Comparison of ENCODE assay signal across 14 cellular contexts in genomic region chr3:196997311-196997710, GRCh38.
"Had no signal": no experiment of that assay in that cellular context is flagged by ENCODE, and none has a peak within 500 bp of the region (broad histone marks: within the 10 kb centered on the region; RNA-seq: fewer than 3 reads in every experiment).

No MANE protein-coding gene starts in this region.

- H3K27ac ChIP-seq: ascending aorta, uterus had no signal

- DNase-seq: activated CD4-positive, alpha-beta T cell treated with anti-CD3 and anti-CD28 coated beads for 1 hour; activated CD4-positive, alpha-beta T cell treated with anti-CD3 and anti-CD28 coated beads, Interleukin-2, amount 50 U/mL, for 48 hours; activated gamma-delta T cell treated with Interleukin-2 at 50 U/mL for 16 hours; activated T-cell treated with anti-CD3 and anti-CD28 coated beads, Interleukin-2, amount 50 U/mL, for 72 hours; naive thymus-derived CD8-positive, alpha-beta T cell; occipital lobe; stimulated activated CD4-positive, alpha-beta T cell treated with anti-CD3 and anti-CD28 coated beads, Interleukin-15, amount 100 ng/mL, for 24 hours; stimulated activated CD4-positive, alpha-beta T cell treated with anti-CD3 and anti-CD28 coated beads, Interleukin-4, amount 100 ng/mL, for 24 hours; uterus had no signal

- H3K36me3 ChIP-seq: ascending aorta, prostate gland, uterus had no signal

- FAIRE-seq: colon had no signal

- ATAC-seq: activated T-cell treated with anti-CD3 and anti-CD28 coated beads, Interleukin-2, amount 50 U/mL, for 72 hours; left colon; mucosa of descending colon; naive thymus-derived CD8-positive, alpha-beta T cell had no signal

- H3K27me3 ChIP-seq: ascending aorta, uterus had no signal

- H3K4me1 ChIP-seq: prostate gland, uterus had no signal

- H3K4me3 ChIP-seq: ascending aorta, mucosa of descending colon, prostate gland, uterus had no signal

- H3K9me3 ChIP-seq: ascending aorta, mucosa of descending colon, prostate gland, uterus had no signal
